ENCODE assay signal across 36 cellular contexts in the genomic region with DNA sequence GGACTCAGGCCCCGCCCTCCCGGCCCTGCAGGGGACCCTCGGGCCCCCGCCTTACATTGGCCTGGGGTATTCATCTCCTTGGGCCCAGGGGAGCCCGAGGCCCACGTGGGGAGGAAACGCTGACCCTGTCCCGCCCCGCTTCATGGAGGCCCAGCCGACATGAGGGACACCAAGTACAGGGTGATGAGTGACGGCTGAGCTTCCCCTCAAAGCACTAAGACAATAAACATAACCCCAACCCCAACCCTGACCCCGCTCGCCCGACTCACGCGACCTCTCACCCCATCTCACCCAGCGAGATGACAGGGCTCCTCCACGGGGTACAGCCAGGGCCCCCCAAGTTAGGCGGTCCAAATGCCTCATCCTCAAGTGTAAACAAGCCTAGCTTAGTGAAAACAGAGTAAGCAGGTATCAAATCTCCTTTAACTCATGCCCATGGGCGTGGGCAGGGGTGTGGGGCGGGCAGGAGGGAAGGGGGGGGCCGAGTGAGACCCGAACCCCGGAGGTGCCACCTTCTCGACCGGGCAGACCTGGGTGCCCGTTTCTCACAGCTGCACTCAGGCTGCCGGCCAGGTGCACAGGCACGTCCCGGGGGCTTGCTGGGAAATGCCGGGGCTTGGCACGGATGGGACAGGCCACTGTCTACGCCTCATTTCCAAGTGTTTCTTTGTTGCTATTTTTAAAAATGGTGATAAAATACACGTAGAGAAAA. TPM values are rescaled to one million over a fixed set of nuclear protein-coding genes. Genes with fewer than 3 reads are reported as not detected.
"Had no signal": no experiment of that assay in that cellular context is flagged by ENCODE, and none has a peak within 500 bp of the region (broad histone marks: within the 10 kb centered on the region; RNA-seq: fewer than 3 reads in every experiment).

No MANE protein-coding gene starts in this region.

- H3K4me1 Mint-ChIP-seq: activated T-helper 17 cell treated with anti-CD3 and anti-CD28 coated beads, Interleukin-2, amount 50 U/mL, for 72 hours had no signal

- H3K4me3 Mint-ChIP-seq: activated CD4-positive, alpha-beta T cell treated with anti-CD3 and anti-CD28 coated beads, Interleukin-2, amount 10 ng/mL, durations not matched to agents 24 days and 14 days; activated CD8-positive, alpha-beta T cell treated with anti-CD3 and anti-CD28 coated beads for 36 hours; activated naive CD8-positive, alpha-beta T cell treated with anti-CD3 and anti-CD28 coated beads for 36 hours; activated T-cell treated with anti-CD3 and anti-CD28 coated beads, Interleukin-2, amount 50 U/mL, for 72 hours; activated T-helper 17 cell treated with anti-CD3 and anti-CD28 coated beads, Interleukin-2, amount 50 U/mL, for 72 hours; central memory CD8-positive, alpha-beta T cell had no signal

- ATAC-seq: activated CD8-positive, alpha-beta T cell treated with anti-CD3 and anti-CD28 coated beads for 36 hours; activated T-cell treated with anti-CD3 and anti-CD28 coated beads, Interleukin-2, amount 50 U/mL, for 72 hours; activated T-helper 17 cell treated with anti-CD3 and anti-CD28 coated beads, Interleukin-2, amount 50 U/mL, for 72 hours; PC-3 had no signal

- DNase-seq: activated CD4-positive, alpha-beta T cell treated with anti-CD3 and anti-CD28 coated beads, Interleukin-2, amount 10 ng/mL, durations not matched to agents 24 days and 14 days; activated CD4-positive, alpha-beta T cell treated with anti-CD3 and anti-CD28 coated beads, Interleukin-2, amount 50 U/mL, for 4 hours; activated CD4-positive, CD25-positive, alpha-beta regulatory T cell; activated CD8-positive, alpha-beta T cell treated with anti-CD3 and anti-CD28 coated beads for 36 hours; activated effector memory CD4-positive, alpha-beta T cell treated with anti-CD3 and anti-CD28 coated beads, Interleukin-2, amount 50 U/mL, for 16 hours; activated naive CD4-positive, alpha-beta T cell; activated naive CD4-positive, alpha-beta T cell treated with anti-CD3 and anti-CD28 coated beads, Interleukin-2, amount 50 U/mL, for 16 hours; activated naive CD8-positive, alpha-beta T cell treated with anti-CD3 and anti-CD28 coated beads for 36 hours; activated T-cell treated with anti-CD3 and anti-CD28 coated beads, Interleukin-2, amount 50 U/mL, for 1 hour; activated T-cell treated with anti-CD3 and anti-CD28 coated beads, Interleukin-2, amount 50 U/mL, for 72 hours; amniotic stem cell; aorta; colonic mucosa; NCI-H1105; NCI-H1436; NCI-H1694; NCI-H1930; NCI-H2081 treated with DMSO at 0.1 percent for 48 hours; NCI-H345; NCI-H524 treated with DMSO at 0.1 percent for 48 hours; PC-3; Peyer's patch; RPMI8226; SIG-M5; SW 1271; T-helper 1 cell; T-helper 2 cell; T-helper 9 cell had no signal

- H3K27ac Mint-ChIP-seq: activated CD4-positive, alpha-beta T cell treated with anti-CD3 and anti-CD28 coated beads, Interleukin-2, amount 10 ng/mL, durations not matched to agents 24 days and 14 days; activated CD8-positive, alpha-beta T cell treated with anti-CD3 and anti-CD28 coated beads for 36 hours; activated naive CD8-positive, alpha-beta T cell treated with anti-CD3 and anti-CD28 coated beads for 36 hours; activated T-cell treated with anti-CD3 and anti-CD28 coated beads, Interleukin-2, amount 50 U/mL, for 72 hours; activated T-helper 17 cell treated with anti-CD3 and anti-CD28 coated beads, Interleukin-2, amount 50 U/mL, for 72 hours had no signal

- H3K36me3 Mint-ChIP-seq: activated naive CD8-positive, alpha-beta T cell treated with anti-CD3 and anti-CD28 coated beads for 36 hours had no signal

- H3K27me3 ChIP-seq: cardiac muscle cell, colonic mucosa had no signal

- H3K4me3 ChIP-seq: cardiac muscle cell, colonic mucosa, Peyer's patch had no signal

- H3K27me3 Mint-ChIP-seq: activated CD4-positive, alpha-beta T cell treated with anti-CD3 and anti-CD28 coated beads, Interleukin-2, amount 10 ng/mL, durations not matched to agents 24 days and 14 days; activated CD8-positive, alpha-beta T cell treated with anti-CD3 and anti-CD28 coated beads for 36 hours; activated T-helper 17 cell treated with anti-CD3 and anti-CD28 coated beads, Interleukin-2, amount 50 U/mL, for 72 hours had no signal

- H3K9me3 ChIP-seq: colonic mucosa, Peyer's patch had no signal

- H3K27ac ChIP-seq: cardiac muscle cell, colonic mucosa, Peyer's patch, VCaP had no signal

- H3K36me3 ChIP-seq: cardiac muscle cell, colonic mucosa, Peyer's patch had no signal

- H3K9me3 Mint-ChIP-seq: activated CD4-positive, alpha-beta T cell treated with anti-CD3 and anti-CD28 coated beads, Interleukin-2, amount 10 ng/mL, durations not matched to agents 24 days and 14 days; activated CD8-positive, alpha-beta T cell treated with anti-CD3 and anti-CD28 coated beads for 36 hours; activated naive CD8-positive, alpha-beta T cell treated with anti-CD3 and anti-CD28 coated beads for 36 hours; activated T-helper 17 cell treated with anti-CD3 and anti-CD28 coated beads, Interleukin-2, amount 50 U/mL, for 72 hours; central memory CD8-positive, alpha-beta T cell had no signal

RNA-seq across cellular contexts. Expression of a gene that starts 8.2 kb away (rescaled TPM):
- total RNA-seq: activated CD4-positive, alpha-beta T cell treated with anti-CD3 and anti-CD28 coated beads, Interleukin-2, amount 10 ng/mL, durations not matched to agents 24 days and 14 days; activated CD8-positive, alpha-beta memory T cell treated with anti-CD3 and anti-CD28 coated beads for 36 hours; activated CD8-positive, alpha-beta T cell treated with anti-CD3 and anti-CD28 coated beads for 36 hours; activated naive CD8-positive, alpha-beta T cell treated with anti-CD3 and anti-CD28 coated beads for 36 hours; activated T-cell treated with anti-CD3 and anti-CD28 coated beads, Interleukin-2, amount 50 U/mL, for 72 hours; activated T-helper 17 cell treated with anti-CD3 and anti-CD28 coated beads, Interleukin-2, amount 50 U/mL, for 72 hours; aorta; chondrocyte; MCF 10A; PC-3; SK-MEL-5 had no signal
- polyA plus RNA-seq: aorta had no signal

RNA-seq across cellular contexts. Expression of a gene that starts 53.2 kb away (rescaled TPM):
- total RNA-seq: MCF 10A had no signal
